Comparison of ENCODE assay signal across 19 cellular contexts in the genomic region with DNA sequence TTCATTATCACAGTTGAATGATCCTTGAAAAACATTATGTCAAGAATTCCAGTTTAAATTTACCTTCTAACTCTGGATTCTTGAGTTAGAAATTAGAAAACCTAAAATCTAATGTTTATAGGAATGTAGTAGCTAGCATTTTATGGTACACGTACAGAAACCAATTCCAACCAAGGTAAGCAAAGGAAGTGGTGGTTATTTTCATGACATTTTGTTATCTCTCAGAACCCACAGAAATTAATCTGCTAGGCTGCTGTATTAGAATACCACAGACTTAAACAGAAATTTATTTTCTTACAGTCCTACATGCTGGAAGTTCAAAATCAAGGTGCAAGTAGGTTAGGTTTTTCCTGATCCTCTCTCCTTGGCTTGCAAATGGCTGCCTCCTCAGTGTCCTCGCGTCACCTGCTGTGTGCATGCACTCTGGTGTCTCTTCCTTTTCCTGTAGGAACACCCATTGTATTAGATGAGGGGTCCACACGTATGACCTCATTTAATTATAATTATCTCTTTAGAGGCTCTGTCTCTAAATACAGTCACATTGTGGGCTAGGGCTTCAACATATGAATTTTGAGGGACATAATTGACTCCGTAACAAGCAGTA. TPM values are rescaled to one million over a fixed set of nuclear protein-coding genes. Genes with fewer than 3 reads are reported as not detected.
DNase-seq lines count a peak whose midpoint lies in the region; ATAC-seq and TF ChIP-seq lines count a peak whose summit lies in the region.
"Had no signal": no experiment of that assay in that cellular context is flagged by ENCODE, and none has a peak within 500 bp of the region (broad histone marks: within the 10 kb centered on the region; RNA-seq: fewer than 3 reads in every experiment).

No MANE protein-coding gene starts in this region.

- no peak overlapping the region for H3K4me3 ChIP-seq in transverse colon
- H3K4me3 ChIP-seq: SJSA1 had no signal

- no peaks in the 10 kb centered on the region for H3K9me3 Mint-ChIP-seq in activated naive CD8-positive, alpha-beta T cell (ENCODE audit: low read depth)
- H3K9me3 Mint-ChIP-seq in activated naive CD8-positive, alpha-beta T cell treated with anti-CD3 and anti-CD28 coated beads, Interleukin-2, amount 50 U/mL, for 24 hours = no peaks in the 10 kb centered on the region
- no peaks in the 10 kb centered on the region for H3K9me3 Mint-ChIP-seq in activated CD4-positive, alpha-beta memory T cell treated with anti-CD3 and anti-CD28 coated beads for 36 hours
- H3K9me3 Mint-ChIP-seq in immature natural killer cell = no peaks in the 10 kb centered on the region
- H3K9me3 Mint-ChIP-seq: type B pancreatic cell had no signal

- no peaks in the 10 kb centered on the region for H3K36me3 ChIP-seq in transverse colon
- H3K36me3 ChIP-seq: neutrophil, SJSA1 had no signal

- DNase-seq in activated naive CD8-positive, alpha-beta T cell treated with anti-CD3 and anti-CD28 coated beads, Interleukin-2, amount 50 U/mL, for 24 hours = no peak
- no peak for DNase-seq in activated CD4-positive, alpha-beta memory T cell treated with anti-CD3 and anti-CD28 coated beads for 36 hours
- DNase-seq in immature natural killer cell = no peak
- DNase-seq in transverse colon = no peak
- DNase-seq in DMS153 (lab: John Stamatoyannopoulos, UW) = no peak
- no peak for DNase-seq in NCI-H82 (lab: John Stamatoyannopoulos, UW)
- DNase-seq in MV-4-11 (lab: John Stamatoyannopoulos, UW) = no peak
- DNase-seq: activated T-cell treated with anti-CD3 and anti-CD28 coated beads for 4 hours, anterior cingulate cortex, foreskin fibroblast, Kasumi-1, kidney glomerular epithelial cell, NCI-H526, T1000 had no signal

- H3K27ac Mint-ChIP-seq in activated naive CD8-positive, alpha-beta T cell = peak overlapping the region; percentile 65
- H3K27ac Mint-ChIP-seq in activated naive CD8-positive, alpha-beta T cell treated with anti-CD3 and anti-CD28 coated beads, Interleukin-2, amount 50 U/mL, for 24 hours = no peak overlapping the region
- peak overlapping the region; percentile 24 for H3K27ac Mint-ChIP-seq in activated CD4-positive, alpha-beta memory T cell treated with anti-CD3 and anti-CD28 coated beads for 36 hours
- peak overlapping the region in 3 of 6 donors; percentile 12 to 61 (median 60) for H3K27ac Mint-ChIP-seq in immature natural killer cell
- H3K27ac Mint-ChIP-seq: type B pancreatic cell had no signal

- WGBS in transverse colon (ENCODE audit: low coverage in 1 of 2), 2 donors = 77 to 87% methylated on average over 5 of the region's 5 CpGs

- ATAC-seq in activated naive CD8-positive, alpha-beta T cell treated with anti-CD3 and anti-CD28 coated beads, Interleukin-2, amount 50 U/mL, for 24 hours = no peak
- ATAC-seq: activated CD4-positive, CD25-positive, alpha-beta regulatory T cell treated with anti-CD3 and anti-CD28 coated beads, Interleukin-2, amount 50 U/mL, for 24 hours had no signal

- no peak for TF ChIP-seq EP300 in transverse colon (IDR thresholded peaks at IDR 0.05; ENCODE audit: low read depth)

- TF ChIP-seq CTCF in transverse colon (IDR thresholded peaks at IDR 0.05) = no peak

- H3K36me3 Mint-ChIP-seq in activated naive CD8-positive, alpha-beta T cell = peaks cover 2% of the 10 kb centered on the region
- H3K36me3 Mint-ChIP-seq in activated naive CD8-positive, alpha-beta T cell treated with anti-CD3 and anti-CD28 coated beads, Interleukin-2, amount 50 U/mL, for 24 hours (ENCODE audit: low read depth) = no peaks in the 10 kb centered on the region
- H3K36me3 Mint-ChIP-seq in activated CD4-positive, alpha-beta memory T cell treated with anti-CD3 and anti-CD28 coated beads for 36 hours = no peaks in the 10 kb centered on the region
- H3K36me3 Mint-ChIP-seq in immature natural killer cell = no peaks in the 10 kb centered on the region
- H3K36me3 Mint-ChIP-seq: type B pancreatic cell had no signal

- H3K4me1 Mint-ChIP-seq in activated naive CD8-positive, alpha-beta T cell (ENCODE audit: low read depth) = peaks cover 16% of the 10 kb centered on the region
- peaks cover 14% of the 10 kb centered on the region for H3K4me1 Mint-ChIP-seq in activated naive CD8-positive, alpha-beta T cell treated with anti-CD3 and anti-CD28 coated beads, Interleukin-2, amount 50 U/mL, for 24 hours
- H3K4me1 Mint-ChIP-seq in activated CD4-positive, alpha-beta memory T cell treated with anti-CD3 and anti-CD28 coated beads for 36 hours (ENCODE audit: low read depth) = peaks cover 24% of the 10 kb centered on the region
- H3K4me1 Mint-ChIP-seq in immature natural killer cell = peaks cover 23 to 36% of the 10 kb centered on the region in 2 donors

- in situ Hi-C loops in transverse colon (cut with MboI; ENCODE audit: low pct_ligation_motif_present in 1 of 4, low pct_unique_long_range_greater_than_20kb in 1 of 4, low sequenced_read_pairs in 3 of 4) = no loop called here

- no peaks in the 10 kb centered on the region for H3K9me3 ChIP-seq in transverse colon
- H3K9me3 ChIP-seq: neutrophil, SJSA1 had no signal

- peak overlapping the region; percentile 42 to 73 (median 70) for H3K27ac ChIP-seq in transverse colon
- H3K27ac ChIP-seq: neutrophil, SJSA1 had no signal

- no peaks in the 10 kb centered on the region for H3K27me3 ChIP-seq in transverse colon
- H3K27me3 ChIP-seq: neutrophil had no signal

- CTCF ChIA-PET in activated CD4-positive, alpha-beta memory T cell treated with anti-CD3 and anti-CD28 coated beads for 36 hours (lab: Charles Lee) = no interaction called here

- H3K27me3 Mint-ChIP-seq in activated naive CD8-positive, alpha-beta T cell = no peaks in the 10 kb centered on the region
- H3K27me3 Mint-ChIP-seq in activated naive CD8-positive, alpha-beta T cell treated with anti-CD3 and anti-CD28 coated beads, Interleukin-2, amount 50 U/mL, for 24 hours = no peaks in the 10 kb centered on the region
- no peaks in the 10 kb centered on the region for H3K27me3 Mint-ChIP-seq in activated CD4-positive, alpha-beta memory T cell treated with anti-CD3 and anti-CD28 coated beads for 36 hours
- H3K27me3 Mint-ChIP-seq in immature natural killer cell (ENCODE audit: low read depth in 3 of 3) = peaks cover 0 to 8% (median 2%) of the 10 kb centered on the region in 3 donors
- H3K27me3 Mint-ChIP-seq: type B pancreatic cell had no signal

- peaks cover 0 to 16% (median 2%) of the 10 kb centered on the region in 4 donors for H3K4me1 ChIP-seq in transverse colon
- H3K4me1 ChIP-seq: SJSA1 had no signal

- no peak for TF ChIP-seq POLR2A in transverse colon (IDR thresholded peaks at IDR 0.05)

- intact Hi-C loops in activated CD4-positive, alpha-beta memory T cell treated with anti-CD3 and anti-CD28 coated beads for 36 hours (cut with micrococcal nuclease) = no loop called here
- intact Hi-C loops in transverse colon (cut with DNase I; ENCODE audit: low total_unique reads) = no loop called here

- POLR2A ChIA-PET in activated CD4-positive, alpha-beta memory T cell treated with anti-CD3 and anti-CD28 coated beads for 36 hours (lab: Charles Lee) = no interaction called here

- no peak overlapping the region for H3K4me3 Mint-ChIP-seq in activated naive CD8-positive, alpha-beta T cell
- H3K4me3 Mint-ChIP-seq in activated naive CD8-positive, alpha-beta T cell treated with anti-CD3 and anti-CD28 coated beads, Interleukin-2, amount 50 U/mL, for 24 hours = no peak overlapping the region
- H3K4me3 Mint-ChIP-seq in activated CD4-positive, alpha-beta memory T cell treated with anti-CD3 and anti-CD28 coated beads for 36 hours = no peak overlapping the region
- peak overlapping the region in 3 of 5 donors; percentile 8 to 46 (median 12) for H3K4me3 Mint-ChIP-seq in immature natural killer cell
- H3K4me3 Mint-ChIP-seq: type B pancreatic cell had no signal

RNA-seq across cellular contexts. Expression of a gene that starts 8.5 kb away (rescaled TPM):
- total RNA-seq in activated CD4-positive, alpha-beta memory T cell treated with anti-CD3 and anti-CD28 coated beads for 36 hours = 10 to 100 TPM; 26.4 TPM
- polyA plus RNA-seq in immature natural killer cell = 10 to 100 TPM; 10.0 to 19.2 (median 11.7) TPM
- 10 to 100 TPM in 3 of 4 donors, 1 to 10 TPM in 1; 1.5 to 13.7 (median 11.0) TPM for total RNA-seq in transverse colon

Comparison
In these comparisons a context has a peak if more than half of its experiments do, and no peak if none do; other contexts are left out.
1. H3K4me3 Mint-ChIP-seq: peak in immature natural killer cell (3 of 5); none in activated naive CD8-positive, alpha-beta T cell (single experiment), activated naive CD8-positive, alpha-beta T cell treated with anti-CD3 and anti-CD28 coated beads, Interleukin-2, amount 50 U/mL, for 24 hours (single experiment) and activated CD4-positive, alpha-beta memory T cell treated with anti-CD3 and anti-CD28 coated beads for 36 hours (single experiment).